8 cellular contexts compared by ENCODE assay signal in genomic region chr9:70438341-70438924, GRCh38. TPM values are rescaled to one million over a fixed set of nuclear protein-coding genes. Genes with fewer than 3 reads are reported as not detected.
DNase-seq lines count a peak whose midpoint lies in the region; ATAC-seq, FAIRE-seq and TF ChIP-seq lines count a peak whose summit lies in the region.

No MANE protein-coding gene starts in this region.

- H2AFZ ChIP-seq in HepG2 (ENCODE audit: low read length) = no peak overlapping the region
- no peak overlapping the region for H2AFZ ChIP-seq in trophoblast cell (ENCODE audit: insufficient read depth, low read length, poor library complexity)

- DNase-seq in A673 (ENCODE audit: low spot score) (peak; percentile 52), LoVo (ENCODE audit: low spot score) (peak; percentile 50), bronchial epithelial cell (ENCODE audit: low read depth) (peak; percentile 82), HepG2 (ENCODE audit: low spot score) (peak; percentile 24), NCI-H2196 treated with DMSO at 0.1 percent for 48 hours (lab: John Stamatoyannopoulos, UW; ENCODE audit: unreplicated experiment) (no peak), cerebellum (ENCODE audit: low spot score) (no peak), SIG-M5 treated with dmso at 0.1 percent for 504 hours (lab: John Stamatoyannopoulos, UW; ENCODE audit: unreplicated experiment) (no peak), trophoblast cell (no peak)

- H3K79me1 ChIP-seq in trophoblast cell (ENCODE audit: low read length) = no peaks in the 10 kb centered on the region

- FAIRE-seq in bronchial epithelial cell (lab: Jason Lieb, UNC) = peak; percentile 23
- no peak for FAIRE-seq in HepG2 (lab: Jason Lieb, UNC)

- H4K20me1 ChIP-seq in HepG2 (ENCODE audit: insufficient read depth, low read length) = no peaks in the 10 kb centered on the region

- no peak overlapping the region for H2BK12ac ChIP-seq in trophoblast cell (ENCODE audit: low read length)

- no peak overlapping the region for H3K18ac ChIP-seq in trophoblast cell (ENCODE audit: low read length)

- H3K4me1 ChIP-seq in A673 (ENCODE audit: insufficient read depth, low read length, poor library complexity, severe bottlenecking) (no peaks in the 10 kb centered on the region), HepG2 (ENCODE audit: insufficient read depth, low read length) (peaks cover 48% of the 10 kb centered on the region), trophoblast cell (ENCODE audit: control insufficient read depth in 1 of 2, insufficient read depth in 2 of 2, low read length in 2 of 2) (no peaks in the 10 kb centered on the region)

- H3K9ac ChIP-seq in HepG2 (ENCODE audit: insufficient read depth, low read depth, low read length) (no peak overlapping the region), trophoblast cell (ENCODE audit: low read length) (no peak overlapping the region)

- H2AK5ac ChIP-seq in trophoblast cell (ENCODE audit: low read length) = no peak overlapping the region

- in situ Hi-C loops in HepG2 (cut with HindIII; ENCODE audit: extremely low pct_ligation_motif_present, low pct_unique_long_range_greater_than_20kb) = no loop called here

- H3K9me3 ChIP-seq in A673 (ENCODE audit: low read depth, low read length, poor library complexity, severe bottlenecking) = no peaks in the 10 kb centered on the region
- H3K9me3 ChIP-seq in HepG2 (ENCODE audit: low read length) = no peaks in the 10 kb centered on the region
- no peaks in the 10 kb centered on the region for H3K9me3 ChIP-seq in trophoblast cell (ENCODE audit: insufficient read depth, low read depth, low read length)

- POLR2A ChIA-PET in A673 (lab: Charles Lee; ENCODE audit: low non-redundant PET) (no interaction called here), HepG2 (lab: Yijun Ruan, JAX) (interaction anchor here (4.7 kb wide), 1 partner anchor 18 kb away, joined by 79 read pairs; no protein-coding TSS in a partner anchor)

- H3K79me2 ChIP-seq in HepG2 (ENCODE audit: insufficient read depth, low read length) (no peaks in the 10 kb centered on the region), trophoblast cell (ENCODE audit: control insufficient read depth, insufficient read depth, low read length, poor library complexity) (no peaks in the 10 kb centered on the region)

- no peaks in the 10 kb centered on the region for H3K27me3 ChIP-seq in A673 (replicated peaks; ENCODE audit: insufficient read depth, low read depth, low read length, poor library complexity)
- H3K27me3 ChIP-seq in bronchial epithelial cell (ENCODE audit: control insufficient read depth, insufficient read depth, low read length) = no peaks in the 10 kb centered on the region
- H3K27me3 ChIP-seq in HepG2 (ENCODE audit: control insufficient read depth in 1 of 2, insufficient read depth in 2 of 2, low read length in 2 of 2) = no peaks in the 10 kb centered on the region; a peak in 1 of 5 replicates
- no peaks in the 10 kb centered on the region for H3K27me3 ChIP-seq in trophoblast cell (ENCODE audit: insufficient read depth, low read length)

- no peak overlapping the region for H4K8ac ChIP-seq in trophoblast cell (ENCODE audit: low read depth, low read length)

- H2BK120ac ChIP-seq in trophoblast cell (ENCODE audit: insufficient read depth, low read length, poor library complexity) = no peak overlapping the region

- H3K4me3 ChIP-seq in A673 (ENCODE audit: low read depth, low read length, poor library complexity, severe bottlenecking) (no peak overlapping the region), bronchial epithelial cell (ENCODE audit: low read depth, low read length) (no peak overlapping the region), HepG2 (replicated peaks in 1 of 3; ENCODE audit: insufficient read depth in 1 of 3, low read depth in 2 of 3, low read length in 3 of 3) (no peak overlapping the region), trophoblast cell (ENCODE audit: low read depth, low read length) (no peak overlapping the region)

- no peak overlapping the region for H4K91ac ChIP-seq in trophoblast cell (ENCODE audit: low read depth, low read length)

- H3K23ac ChIP-seq in trophoblast cell (ENCODE audit: low read length) = no peak overlapping the region

- no peak overlapping the region for H3K4ac ChIP-seq in trophoblast cell (ENCODE audit: low read depth, low read length)

- TF ChIP-seq EP300 in HepG2 (IDR thresholded peaks at IDR 0.05; ENCODE audit: low read depth in 2 of 2, low read length in 2 of 2) (no peak), HepG2 (CRISPR knock-in tag; IDR thresholded peaks at IDR 0.05; ENCODE audit: borderline replicate concordance) (no peak)

- no peak for TF ChIP-seq RAD21 in HepG2 (CRISPR knock-in tag; IDR thresholded peaks at IDR 0.05)

- no peak overlapping the region for H4K12ac ChIP-seq in trophoblast cell (ENCODE audit: low read depth, low read length)

- 30% methylated on average over 3 of the region's 3 CpGs for WGBS in HepG2 (ENCODE audit: low lambda C conversion rate)
- no CpG with 5 or more reads among the region's 3 CpGs for WGBS in trophoblast cell (ENCODE audit: extremely low coverage, insufficient coverage, insufficient read length)

- ATAC-seq in HepG2 = no peak; the same call in 2 of the 3 replicates

- no peak overlapping the region for H2BK5ac ChIP-seq in trophoblast cell (ENCODE audit: low read depth, low read length, poor library complexity)

- TF ChIP-seq CTCF in A673 (conservative IDR thresholded peaks at IDR 0.05; ENCODE audit: low read depth, low read length) (no peak), bronchial epithelial cell (IDR thresholded peaks at IDR 0.05; ENCODE audit: insufficient read depth, low read length, severe bottlenecking) (no peak), HepG2 (CRISPR knock-in tag; IDR thresholded peaks at IDR 0.05) (no peak)

- no peak overlapping the region for H3K14ac ChIP-seq in trophoblast cell (ENCODE audit: low read length)

- TF ChIP-seq POLR2A in HepG2 (IDR thresholded peaks at IDR 0.05; ENCODE audit: insufficient read depth in 1 of 2, low read depth in 2 of 2, low read length in 2 of 2) = no peak

- H3K4me2 ChIP-seq in HepG2 (ENCODE audit: low read depth, low read length) (peak overlapping the region; percentile 29; the same call in 1 of the 2 replicates), trophoblast cell (ENCODE audit: low read length) (no peak overlapping the region)

- H3K36me3 ChIP-seq in A673 (ENCODE audit: insufficient read depth, low read length, poor library complexity, severe bottlenecking) (no peaks in the 10 kb centered on the region), bronchial epithelial cell (ENCODE audit: control insufficient read depth, insufficient read depth, low read length) (no peaks in the 10 kb centered on the region), HepG2 (replicated peaks in 1 of 2; ENCODE audit: control insufficient read depth in 1 of 2, insufficient read depth in 2 of 2, low read length in 2 of 2) (no peaks in the 10 kb centered on the region), trophoblast cell (ENCODE audit: control insufficient read depth in 1 of 2, insufficient read depth in 2 of 2, low read length in 2 of 2) (no peaks in the 10 kb centered on the region)

- BruUV-seq in A673 (replicated peaks; lab: Mats Ljungman, UMichigan) = no TSS peak
- BruUV-seq in HepG2 (replicated peaks; lab: Mats Ljungman, UMichigan) = no TSS peak

- H3K27ac ChIP-seq in A673 (ENCODE audit: low read depth, low read length, poor library complexity, severe bottlenecking) (no peak overlapping the region), HepG2 (ENCODE audit: extremely low read length, insufficient read depth, low read length) (no peak overlapping the region), trophoblast cell (ENCODE audit: low read depth, low read length) (no peak overlapping the region)

- CTCF ChIA-PET in A673 (lab: Charles Lee) (no interaction called here), HepG2 (lab: Yijun Ruan, JAX; ENCODE audit: low intra/inter-chr PET ratio, low total read pairs) (no interaction called here)

- intact Hi-C loops in A673 (cut with micrococcal nuclease; ENCODE audit: unreplicated experiment) = no loop called here
- intact Hi-C loops in HepG2 (cut with micrococcal nuclease; ENCODE audit: unreplicated experiment) = no loop called here

TF ChIP-seq in HepG2, 621 proteins besides CTCF, POLR2A, EP300 and RAD21 (continues in another document):
- TF ChIP-seq ZNF331 (CRISPR knock-in tag; IDR thresholded peaks at IDR 0.05) = no peak
- TF ChIP-seq, protein P1, sequence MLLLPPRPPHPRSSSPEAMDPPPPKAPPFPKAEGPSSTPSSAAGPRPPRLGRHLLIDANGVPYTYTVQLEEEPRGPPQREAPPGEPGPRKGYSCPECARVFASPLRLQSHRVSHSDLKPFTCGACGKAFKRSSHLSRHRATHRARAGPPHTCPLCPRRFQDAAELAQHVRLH (CRISPR knock-in tag; IDR thresholded peaks at IDR 0.05; ENCODE audit: borderline replicate concordance, low read depth) = no peak
- TF ChIP-seq PPARG (CRISPR knock-in tag; conservative IDR thresholded peaks at IDR 0.05) = no peak
- no peak for TF ChIP-seq ZFP1 (CRISPR knock-in tag; IDR thresholded peaks at IDR 0.05)

RNA-seq across cellular contexts. Expression of gene KLF9, which starts 24.0 kb away (rescaled TPM):
- total RNA-seq in A673 (2021) (0.34 and 1.0 TPM in 2 replicates), bronchial epithelial cell (41.9 and 44.0 TPM in 2 replicates), HepG2 (2016; rRNA removed; fragmentation: Illumina TruSeq; extraction: Trizol) (5.7 and 7.2 TPM in 2 replicates), cerebellum (2.8 TPM)
- total RNA-seq in HepG2 (2016; cell fraction: cytosol; rRNA removed; fragmentation: Illumina TruSeq; extraction: Trizol; ENCODE audit: low read depth) = 0.79 and 0.81 TPM in 2 replicates
- total RNA-seq in HepG2 (2016; cell fraction: insoluble cytoplasmic fraction; rRNA removed; fragmentation: Illumina TruSeq; extraction: Trizol) = 5.6 and 6.3 TPM in 2 replicates
- 3.6 and 4.2 TPM in 2 replicates for total RNA-seq in HepG2 (2016; cell fraction: membrane; rRNA removed; fragmentation: Illumina TruSeq; extraction: Trizol)
- total RNA-seq in HepG2 (2016; cell fraction: nucleus; rRNA removed; fragmentation: Illumina TruSeq; extraction: Trizol) = 6.0 and 6.2 TPM in 2 replicates
- polyA plus RNA-seq in HepG2 (2011; rRNA removed) = 7.1 and 7.2 TPM in 2 replicates
- 5.3 and 5.8 TPM in 2 replicates for polyA plus RNA-seq in HepG2 (2011; cell fraction: cytosol; rRNA removed)
- polyA plus RNA-seq in HepG2 (2011; cell fraction: nucleus; rRNA removed) = 3.3 and 4.2 TPM in 2 replicates
- polyA plus RNA-seq in HepG2 (2012) = 8.3 and 8.5 TPM in 2 replicates
- polyA plus RNA-seq in HepG2 (2016; cell fraction: cytosol; fragmentation: Illumina TruSeq; extraction: Trizol; ENCODE audit: low read depth) = 0.36 and 0.37 TPM in 2 replicates
- polyA plus RNA-seq in HepG2 (2016; cell fraction: insoluble cytoplasmic fraction; fragmentation: Illumina TruSeq; extraction: Trizol; ENCODE audit: low read depth) = 7.0 TPM in 2 replicates
- 1.6 and 2.0 TPM in 2 replicates for polyA plus RNA-seq in HepG2 (2016; cell fraction: membrane; fragmentation: Illumina TruSeq; extraction: Trizol; ENCODE audit: low read depth)
- 6.3 and 7.1 TPM in 2 replicates for polyA plus RNA-seq in HepG2 (2016; cell fraction: nucleus; fragmentation: Illumina TruSeq; extraction: Trizol; ENCODE audit: insufficient read depth, low read depth)
- polyA minus RNA-seq in HepG2 (2011; rRNA and poly(A)+ RNA removed; ENCODE audit: low replicate concordance) = 2.5 and 9.7 TPM in 2 replicates
- polyA minus RNA-seq in HepG2 (2011; cell fraction: cytosol; rRNA and poly(A)+ RNA removed) = 7.8 and 8.0 TPM in 2 replicates
- 6.2 and 7.5 TPM in 2 replicates for polyA minus RNA-seq in HepG2 (2011; cell fraction: nucleus; rRNA and poly(A)+ RNA removed)
- polyA plus RNA-seq in trophoblast cell (2013) = 0.15 TPM in 2 replicates

Comparison
In these comparisons a context has a peak if more than half of its experiments do, and no peak if none do; other contexts are left out.
1. DNase-seq: peak in A673 (single experiment), LoVo (single experiment), bronchial epithelial cell (single experiment) and HepG2 (single experiment); none in NCI-H2196 treated with DMSO at 0.1 percent for 48 hours (single experiment), cerebellum (single experiment), SIG-M5 treated with dmso at 0.1 percent for 504 hours (single experiment) and trophoblast cell (0 of 2).